9 cellular contexts compared by ENCODE assay signal in genomic region chr2:42722328-42723190, GRCh38. TPM values are rescaled to one million over a fixed set of nuclear protein-coding genes. Genes with fewer than 3 reads are reported as not detected.
DNase-seq lines count a peak whose midpoint lies in the region; ATAC-seq and TF ChIP-seq lines count a peak whose summit lies in the region.
"Had no signal": no experiment of that assay in that cellular context is flagged by ENCODE, and none has a peak within 500 bp of the region (broad histone marks: within the 10 kb centered on the region; RNA-seq: fewer than 3 reads in every experiment).

No MANE protein-coding gene starts in this region.

- no peak overlapping the region for H3K4me2 ChIP-seq in PC-9

- no peaks in the 10 kb centered on the region for H3K9me3 Mint-ChIP-seq in endodermal cell
- H3K9me3 Mint-ChIP-seq in naive thymus-derived CD4-positive, alpha-beta T cell: no peaks in the 10 kb centered on the region

- no TSS peak for BruUV-seq in PC-9 (replicated peaks; lab: Mats Ljungman, UMichigan)

- H4K20me1 ChIP-seq in PC-9 (ENCODE audit: insufficient read depth): no peaks in the 10 kb centered on the region

- peaks cover 21% of the 10 kb centered on the region for H3K4me1 Mint-ChIP-seq in endodermal cell
- peaks cover 0 to 14% (median 0%) of the 10 kb centered on the region in 7 donors for H3K4me1 Mint-ChIP-seq in naive thymus-derived CD4-positive, alpha-beta T cell

- WGBS in endodermal cell (ENCODE audit: insufficient coverage in 1 of 2, insufficient read length in 1 of 2), 2 experiments: 56 to 66% methylated on average over 3 to 6 of the region's 7 CpGs

- H3K4me3 Mint-ChIP-seq in endodermal cell: no peak overlapping the region
- no peak overlapping the region for H3K4me3 Mint-ChIP-seq in naive thymus-derived CD4-positive, alpha-beta T cell

- in situ Hi-C loops in Caki2 (cut with HindIII; ENCODE audit: low pct_unique_long_range_greater_than_20kb, low sequenced_read_pairs): no loop called here

- no peaks in the 10 kb centered on the region for H3K9me2 ChIP-seq in PC-9 (ENCODE audit: insufficient read depth)

- no peaks in the 10 kb centered on the region for H3K9me3 ChIP-seq in PC-9 (ENCODE audit: insufficient read depth, low read depth)
- no peaks in the 10 kb centered on the region for H3K9me3 ChIP-seq in endodermal cell (ENCODE audit: control insufficient read depth, low read length)
- H3K9me3 ChIP-seq in naive thymus-derived CD4-positive, alpha-beta T cell (ENCODE audit: control insufficient read depth in 2 of 3, low read length in 3 of 3): no peaks in the 10 kb centered on the region
- no peaks in the 10 kb centered on the region for H3K9me3 ChIP-seq in effector memory CD4-positive, alpha-beta T cell (ENCODE audit: control insufficient read depth, low read length)
- H3K9me3 ChIP-seq: SJSA1 had no signal

- intact Hi-C loops in PC-9 (cut with micrococcal nuclease; ENCODE audit: unreplicated experiment): no loop called here
- intact Hi-C loops in naive thymus-derived CD4-positive, alpha-beta T cell (cut with micrococcal nuclease): no loop called here

- CTCF ChIA-PET in PC-9 (lab: Charles Lee): no interaction called here
- CTCF ChIA-PET in naive thymus-derived CD4-positive, alpha-beta T cell (lab: Charles Lee): interaction anchor here (0.8 kb wide), 1 partner anchor 70 kb away, joined by 3 read pairs; the partner anchor contains the start of gene HAAO

- TF ChIP-seq CTCF in PC-9 (conservative IDR thresholded peaks at IDR 0.05): no peak
- no peak for TF ChIP-seq CTCF in endodermal cell (conservative IDR thresholded peaks at IDR 0.05)

- ATAC-seq in GM19043 (IDR thresholded peaks at IDR 0.05; ENCODE audit: low read depth, unreplicated experiment) (peak; percentile 97), HG03097 (IDR thresholded peaks at IDR 0.05; ENCODE audit: low FRiP score, unreplicated experiment) (peak; percentile 82)
- ATAC-seq in naive thymus-derived CD4-positive, alpha-beta T cell: peak; percentile 83

- peaks cover 3% of the 10 kb centered on the region; the same call in 1 of the 2 replicates for H3F3A ChIP-seq in PC-9 (ENCODE audit: insufficient read depth, low read depth)

- H3K27me3 ChIP-seq in PC-9 (ENCODE audit: insufficient read depth, low read depth): no peaks in the 10 kb centered on the region
- no peaks in the 10 kb centered on the region for H3K27me3 ChIP-seq in endodermal cell (ENCODE audit: control insufficient read depth, insufficient read depth, low read length, poor library complexity, severe bottlenecking)
- H3K27me3 ChIP-seq in naive thymus-derived CD4-positive, alpha-beta T cell (ENCODE audit: control insufficient read depth in 2 of 2, insufficient read depth in 2 of 2, low read length in 2 of 2): no peaks in the 10 kb centered on the region
- H3K27me3 ChIP-seq in effector memory CD4-positive, alpha-beta T cell (replicated peaks; ENCODE audit: control insufficient read depth, insufficient read depth, low read length, poor library complexity, severe bottlenecking): no peaks in the 10 kb centered on the region
- H3K27me3 ChIP-seq: SJSA1 had no signal

- H3K4me3 ChIP-seq in PC-9 (no peak overlapping the region), endodermal cell (ENCODE audit: low read length) (no peak overlapping the region)
- no peak overlapping the region for H3K4me3 ChIP-seq in naive thymus-derived CD4-positive, alpha-beta T cell (ENCODE audit: low read length)
- no peak overlapping the region for H3K4me3 ChIP-seq in effector memory CD4-positive, alpha-beta T cell (ENCODE audit: insufficient read depth, low read depth, low read length, poor library complexity, severe bottlenecking)
- H3K4me3 ChIP-seq: SJSA1 had no signal

- peak overlapping the region; percentile 87 for H3K27ac Mint-ChIP-seq in endodermal cell
- H3K27ac Mint-ChIP-seq in naive thymus-derived CD4-positive, alpha-beta T cell: peak overlapping the region in 1 of 9 donors; percentile 64

- H3K79me2 ChIP-seq in PC-9 (ENCODE audit: low read depth): no peaks in the 10 kb centered on the region

- H3K4me1 ChIP-seq in PC-9 (replicated peaks; ENCODE audit: insufficient read depth): no peaks in the 10 kb centered on the region
- H3K4me1 ChIP-seq in endodermal cell (ENCODE audit: control insufficient read depth, insufficient read depth, low read length): peaks cover 19% of the 10 kb centered on the region
- no peaks in the 10 kb centered on the region for H3K4me1 ChIP-seq in naive thymus-derived CD4-positive, alpha-beta T cell (ENCODE audit: control insufficient read depth in 2 of 2, insufficient read depth in 2 of 2, low read length in 2 of 2)
- no peaks in the 10 kb centered on the region for H3K4me1 ChIP-seq in effector memory CD4-positive, alpha-beta T cell (ENCODE audit: control insufficient read depth, insufficient read depth, low read length, poor library complexity, severe bottlenecking)
- H3K4me1 ChIP-seq: SJSA1 had no signal

- H3K36me3 ChIP-seq in PC-9 (ENCODE audit: low read depth) (no peaks in the 10 kb centered on the region), endodermal cell (ENCODE audit: control insufficient read depth, insufficient read depth, low read length) (peaks cover 10% of the 10 kb centered on the region)
- H3K36me3 ChIP-seq in naive thymus-derived CD4-positive, alpha-beta T cell (ENCODE audit: control insufficient read depth in 2 of 3, insufficient read depth in 3 of 3, low read length in 3 of 3): peaks cover 0 to 34% (median 0%) of the 10 kb centered on the region in 3 experiments
- no peaks in the 10 kb centered on the region for H3K36me3 ChIP-seq in effector memory CD4-positive, alpha-beta T cell (ENCODE audit: control insufficient read depth, insufficient read depth, low read length)
- H3K36me3 ChIP-seq: SJSA1 had no signal

- DNase-seq in Caki2 (ENCODE audit: low read depth): peak; percentile 40
- DNase-seq in PC-9: peak; percentile 29 to 79
- DNase-seq in endodermal cell: peak; percentile 74
- peak in 1 of 9 donors; percentile 25 for DNase-seq in naive thymus-derived CD4-positive, alpha-beta T cell
- DNase-seq in effector memory CD4-positive, alpha-beta T cell: no peak
- DNase-seq in NCI-H446 treated with DMSO at 0.1 percent for 48 hours (lab: John Stamatoyannopoulos, UW): no peak

- H2AFZ ChIP-seq in PC-9: no peak overlapping the region

- H3K9ac ChIP-seq in endodermal cell (ENCODE audit: extremely low read depth, low read length, poor library complexity, severe bottlenecking): peak overlapping the region; percentile 38

- H3K36me3 Mint-ChIP-seq in endodermal cell (ENCODE audit: low read depth): peaks cover 9% of the 10 kb centered on the region
- H3K36me3 Mint-ChIP-seq in naive thymus-derived CD4-positive, alpha-beta T cell: peaks cover 7 to 48% (median 37%) of the 10 kb centered on the region in 5 donors

- H3K27ac ChIP-seq in PC-9 (no peak overlapping the region), endodermal cell (ENCODE audit: low read depth, low read length) (peak overlapping the region; percentile 21)
- H3K27ac ChIP-seq in naive thymus-derived CD4-positive, alpha-beta T cell (ENCODE audit: low read depth, low read length): no peak overlapping the region
- no peak overlapping the region for H3K27ac ChIP-seq in effector memory CD4-positive, alpha-beta T cell (ENCODE audit: insufficient read depth, low read length, poor library complexity, severe bottlenecking)
- H3K27ac ChIP-seq: SJSA1 had no signal

- POLR2A ChIA-PET in PC-9 (lab: Charles Lee; ENCODE audit: unreplicated experiment): interaction anchor here (0.7 kb wide), 1 partner anchor 10 kb away, joined by 7 read pairs; no protein-coding TSS in a partner anchor
- POLR2A ChIA-PET in naive thymus-derived CD4-positive, alpha-beta T cell (lab: Charles Lee): interaction anchor here (0.5 kb wide), 1 partner anchor 1620 kb away, joined by 3 read pairs; no protein-coding TSS in a partner anchor

- H3K27me3 Mint-ChIP-seq in endodermal cell (ENCODE audit: insufficient read depth): no peaks in the 10 kb centered on the region
- H3K27me3 Mint-ChIP-seq in naive thymus-derived CD4-positive, alpha-beta T cell: no peaks in the 10 kb centered on the region

RNA-seq across cellular contexts. Expression of gene OXER1, which starts 41.4 kb away (rescaled TPM):
- total RNA-seq in Caki2 (2014; rRNA removed; shearing (Covaris generic); ENCODE audit: low replicate concordance): not detected in 2 replicates
- total RNA-seq in PC-9 (2021) (not detected in 2 replicates), endodermal cell (1 to 10 TPM; 3.5 to 6.5 TPM)
- polyA plus RNA-seq in endodermal cell (2013, experiment 1 of 2): 2.4 TPM
- polyA plus RNA-seq in endodermal cell (2013, experiment 2 of 2): 2.1 TPM
- total RNA-seq in naive thymus-derived CD4-positive, alpha-beta T cell: 1 to 10 TPM in 1 of 5 experiments, under 1 TPM in 2, not detected in 2; 0.12 to 3.0 (median 0.37) TPM
- polyA plus RNA-seq in naive thymus-derived CD4-positive, alpha-beta T cell: under 1 TPM in 1 of 2 donors, not detected in 1; 0.36 TPM
- total RNA-seq: SJSA1 had no signal

Comparison
In these comparisons a context has a peak if more than half of its experiments do, and no peak if none do; other contexts are left out.
1. DNase-seq: peak in Caki2 (single experiment), PC-9 (2 of 2) and endodermal cell (single experiment); none in effector memory CD4-positive, alpha-beta T cell (0 of 3) and NCI-H446 treated with DMSO at 0.1 percent for 48 hours (single experiment).
2. Peak in every context shown above with its lines, with median percentiles within 50 percentile points of each other: ATAC-seq.